Comparison of ENCODE assay signal across 15 cellular contexts in genomic region chr12:96487214-96487613, GRCh38. TPM values are rescaled to one million over a fixed set of nuclear protein-coding genes. Genes with fewer than 3 reads are reported as not detected.
A peak's percentile ranks its signal among the peaks of the same experiment; 100 is the strongest.
DNase-seq lines count a peak whose midpoint lies in the region; ATAC-seq and TF ChIP-seq lines count a peak whose summit lies in the region.
"Had no signal": no experiment of that assay in that cellular context is flagged by ENCODE, and none has a peak within 500 bp of the region (broad histone marks: within the 10 kb centered on the region; RNA-seq: fewer than 3 reads in every experiment).

No MANE protein-coding gene starts in this region.

- H3K27me3 Mint-ChIP-seq in activated T-cell treated with anti-CD3 and anti-CD28 coated beads, Interleukin-2, amount 50 U/mL, for 72 hours (ENCODE audit: low read depth), result peaks cover 16% of the 10 kb centered on the region
- H3K27me3 Mint-ChIP-seq in activated T-cell treated with anti-CD3 and anti-CD28 coated beads, Interleukin-2, amount 50 U/mL, for 24 hours, result no peaks in the 10 kb centered on the region

- peaks cover 34% of the 10 kb centered on the region for H3K4me1 Mint-ChIP-seq in activated T-cell treated with anti-CD3 and anti-CD28 coated beads, Interleukin-2, amount 50 U/mL, for 72 hours (ENCODE audit: low read depth)
- peaks cover 43% of the 10 kb centered on the region for H3K4me1 Mint-ChIP-seq in activated T-cell treated with anti-CD3 and anti-CD28 coated beads, Interleukin-2, amount 50 U/mL, for 24 hours (ENCODE audit: low read depth)

- no peaks in the 10 kb centered on the region for H3F3A ChIP-seq in smooth muscle cell (ENCODE audit: low read depth)

- H3K9me3 ChIP-seq in smooth muscle cell (replicated peaks; ENCODE audit: low read depth), result no peaks in the 10 kb centered on the region
- H3K9me3 ChIP-seq: mucosa of descending colon had no signal

- peak overlapping the region in 1 of 2 donors; percentile 32 for H3K4me3 Mint-ChIP-seq in activated T-cell treated with anti-CD3 and anti-CD28 coated beads, Interleukin-2, amount 50 U/mL, for 72 hours
- H3K4me3 Mint-ChIP-seq in activated T-cell treated with anti-CD3 and anti-CD28 coated beads, Interleukin-2, amount 50 U/mL, for 24 hours, result no peak overlapping the region
- H3K4me3 Mint-ChIP-seq: activated T-cell treated with anti-CD3 and anti-CD28 coated beads, Interleukin-2, amount 50 U/mL, for 4 hours; IgD-negative memory B cell had no signal

- H3K27ac Mint-ChIP-seq in activated T-cell treated with anti-CD3 and anti-CD28 coated beads, Interleukin-2, amount 50 U/mL, for 72 hours, result peak overlapping the region; percentile 48
- H3K27ac Mint-ChIP-seq in activated T-cell treated with anti-CD3 and anti-CD28 coated beads, Interleukin-2, amount 50 U/mL, for 24 hours, result no peak overlapping the region
- H3K27ac Mint-ChIP-seq: IgD-negative memory B cell had no signal

- no peak for ATAC-seq in activated T-cell treated with anti-CD3 and anti-CD28 coated beads, Interleukin-2, amount 50 U/mL, for 72 hours (replicated peaks in 1 of 2)
- ATAC-seq: activated T-cell treated with anti-CD3 and anti-CD28 coated beads, Interleukin-2, amount 50 U/mL, for 4 hours; mucosa of descending colon had no signal

- H3K4me1 ChIP-seq in smooth muscle cell (ENCODE audit: low read depth), result no peaks in the 10 kb centered on the region
- H3K4me1 ChIP-seq: parathyroid adenoma had no signal

- peak overlapping the region; percentile 7 for H3K9ac ChIP-seq in smooth muscle cell (ENCODE audit: low read depth)
- H3K9ac ChIP-seq: parathyroid adenoma had no signal

- no peaks in the 10 kb centered on the region for H3K79me2 ChIP-seq in smooth muscle cell (ENCODE audit: low read depth)
- H3K79me2 ChIP-seq: parathyroid adenoma had no signal

- H2AFZ ChIP-seq in smooth muscle cell (ENCODE audit: low read depth), result no peak overlapping the region
- H2AFZ ChIP-seq: parathyroid adenoma had no signal

- no peaks in the 10 kb centered on the region for H3K9me3 Mint-ChIP-seq in activated T-cell treated with anti-CD3 and anti-CD28 coated beads, Interleukin-2, amount 50 U/mL, for 72 hours
- no peaks in the 10 kb centered on the region for H3K9me3 Mint-ChIP-seq in activated T-cell treated with anti-CD3 and anti-CD28 coated beads, Interleukin-2, amount 50 U/mL, for 24 hours
- H3K9me3 Mint-ChIP-seq: IgD-negative memory B cell had no signal

- peak overlapping the region; percentile 70 for H3K27ac ChIP-seq in smooth muscle cell (ENCODE audit: low read depth)
- H3K27ac ChIP-seq: parathyroid adenoma had no signal

- no peak for TF ChIP-seq POLR2A in erythroblast (IDR thresholded peaks at IDR 0.05; ENCODE audit: low read length)

- no peaks in the 10 kb centered on the region for H4K20me1 ChIP-seq in smooth muscle cell (ENCODE audit: low read depth)

- WGBS in smooth muscle cell (ENCODE audit: low lambda C conversion rate), result 67% methylated on average over 2 of the region's 2 CpGs

- no peak overlapping the region for H3K4me2 ChIP-seq in smooth muscle cell

- no peaks in the 10 kb centered on the region for H3K27me3 ChIP-seq in smooth muscle cell (ENCODE audit: low read depth)

- H3K36me3 ChIP-seq in smooth muscle cell (ENCODE audit: low read depth), result no peaks in the 10 kb centered on the region

- H3K4me3 ChIP-seq in smooth muscle cell, result no peak overlapping the region
- H3K4me3 ChIP-seq: mucosa of descending colon had no signal

- no peak for DNase-seq in activated T-cell treated with anti-CD3 and anti-CD28 coated beads, Interleukin-2, amount 50 U/mL, for 72 hours
- DNase-seq in activated T-cell treated with anti-CD3 and anti-CD28 coated beads, Interleukin-2, amount 50 U/mL, for 24 hours, result no peak
- peak; percentile 92 for DNase-seq in RKO (ENCODE audit: low spot score)
- DNase-seq in erythroblast (lab: John Stamatoyannopoulos, UW), result peak; percentile 42 to 54
- no peak for DNase-seq in smooth muscle cell (lab: John Stamatoyannopoulos, UW; ENCODE audit: unreplicated experiment)
- DNase-seq in HT-29 (ENCODE audit: low spot score), result no peak
- no peak for DNase-seq in activated T-cell treated with anti-CD3 and anti-CD28 coated beads, Interleukin-2, amount 50 U/mL, for 1 hour
- DNase-seq in NCI-H1092 treated with DMSO at 0.1 percent for 48 hours (lab: John Stamatoyannopoulos, UW), result no peak
- DNase-seq: activated T-cell treated with anti-CD3 and anti-CD28 coated beads, Interleukin-2, amount 50 U/mL, for 4 hours; DMS79 treated with DMSO at 0.1 percent for 48 hours; effector memory CD4-positive, alpha-beta T cell; mucosa of descending colon; NCI-H2029 had no signal

- TF ChIP-seq CTCF in smooth muscle cell (IDR thresholded peaks at IDR 0.05; ENCODE audit: borderline replicate concordance, insufficient read depth, poor library complexity, severe bottlenecking), result no peak

- no peaks in the 10 kb centered on the region for H3K36me3 Mint-ChIP-seq in activated T-cell treated with anti-CD3 and anti-CD28 coated beads, Interleukin-2, amount 50 U/mL, for 72 hours (ENCODE audit: insufficient read depth in 2 of 2)
- H3K36me3 Mint-ChIP-seq in activated T-cell treated with anti-CD3 and anti-CD28 coated beads, Interleukin-2, amount 50 U/mL, for 24 hours (ENCODE audit: low read depth), result peaks cover 3% of the 10 kb centered on the region
- H3K36me3 Mint-ChIP-seq: IgD-negative memory B cell had no signal

RNA-seq across cellular contexts. Expression of gene CFAP54, which starts 2.2 kb away (rescaled TPM):
- under 1 TPM; 0.24 to 0.67 TPM for total RNA-seq in activated T-cell treated with anti-CD3 and anti-CD28 coated beads, Interleukin-2, amount 50 U/mL, for 72 hours
- 0.31 and 0.67 TPM in 2 replicates for total RNA-seq in smooth muscle cell
- polyA plus RNA-seq in smooth muscle cell, result 0.35 TPM in 1 of 2 replicates, not detected in the other
- not detected in 2 replicates for total RNA-seq in HT-29 (2014; rRNA removed; shearing (Covaris generic))

Comparison
In these comparisons a context has a peak if more than half of its experiments do, and no peak if none do; other contexts are left out.
1. DNase-seq: peak in RKO (single experiment) and erythroblast (2 of 2); none in activated T-cell treated with anti-CD3 and anti-CD28 coated beads, Interleukin-2, amount 50 U/mL, for 72 hours (0 of 2), activated T-cell treated with anti-CD3 and anti-CD28 coated beads, Interleukin-2, amount 50 U/mL, for 24 hours (single experiment), smooth muscle cell (single experiment), HT-29 (single experiment), activated T-cell treated with anti-CD3 and anti-CD28 coated beads, Interleukin-2, amount 50 U/mL, for 1 hour (single experiment) and NCI-H1092 treated with DMSO at 0.1 percent for 48 hours (single experiment).